ENCODE assay signal across 1 cellular context in the genomic region with DNA sequence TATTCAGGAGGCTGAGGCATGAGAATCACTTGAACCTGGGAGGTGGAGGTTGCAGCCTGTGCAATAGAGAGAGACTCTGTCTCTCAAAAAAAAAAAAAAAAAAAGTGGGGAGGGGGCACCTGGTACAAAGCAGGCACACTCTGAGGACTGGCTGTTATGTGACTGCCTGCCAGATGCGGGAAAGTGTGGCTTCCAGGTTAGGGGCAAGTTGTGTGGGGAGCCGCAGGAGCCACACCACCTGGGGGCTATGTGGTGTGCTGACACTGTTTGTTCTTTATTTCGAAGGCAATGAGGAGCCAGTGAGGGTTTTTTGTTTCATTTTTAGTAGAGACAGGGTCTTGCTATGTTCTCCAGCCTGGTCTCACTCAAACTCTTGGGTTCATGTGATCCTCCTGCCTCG.
TF ChIP-seq lines count a peak whose summit lies in the region.

No MANE protein-coding gene starts in this region.

TF ChIP-seq in GM12878, 131 proteins besides CTCF, POLR2A, EP300 and RAD21:
- TF ChIP-seq MXI1 (IDR thresholded peaks at IDR 0.05; ENCODE audit: low read depth, low read length) (no peak), PAX5 (IDR thresholded peaks at IDR 0.05; ENCODE audit: borderline replicate concordance, low read depth, low read length) (peak; percentile 37; the same call in 1 of the 2 replicates), SUZ12 (IDR thresholded peaks at IDR 0.05; ENCODE audit: unreplicated experiment) (no peak), ETV6 (conservative IDR thresholded peaks at IDR 0.05 in 1 of 2, IDR thresholded peaks at IDR 0.05 in 1 of 2; ENCODE audit: borderline replicate concordance in 1 of 2, low read depth in 1 of 2) (no peak), POLR2AphosphoS5 (IDR thresholded peaks at IDR 0.05; ENCODE audit: low read length) (peak; percentile 39; the same call in 1 of the 2 replicates), GATAD2B (conservative IDR thresholded peaks at IDR 0.05; ENCODE audit: low read depth) (no peak), CHD1 (IDR thresholded peaks at IDR 0.05; ENCODE audit: low read depth, low read length) (no peak), SP1 (IDR thresholded peaks at IDR 0.05; ENCODE audit: low read depth, low read length) (no peak), BHLHE40 (IDR thresholded peaks at IDR 0.05; ENCODE audit: borderline replicate concordance in 1 of 2, low read depth in 2 of 2, low read length in 1 of 2) (0 out of 4 replicates have a peak, but pooled peaks of 1 of the 2 experiments have one; percentile 19), RB1 (IDR thresholded peaks at IDR 0.05; ENCODE audit: borderline replicate concordance) (no peak), IKZF2 (IDR thresholded peaks at IDR 0.05) (peak in 1 of 2 experiments; percentile 57; a peak in 1 of 4 replicates), NBN (IDR thresholded peaks at IDR 0.05) (0 out of 2 replicates have a peak, but pooled peaks have one; percentile 19), ZNF384 (IDR thresholded peaks at IDR 0.05; ENCODE audit: borderline replicate concordance, low read depth, low read length) (peak; percentile 39; the same call in 1 of the 2 replicates), TCF12 (IDR thresholded peaks at IDR 0.05; ENCODE audit: low read depth, low read length) (0 out of 2 replicates have a peak, but pooled peaks have one; percentile 48), JUNB (IDR thresholded peaks at IDR 0.05) (no peak), EED (IDR thresholded peaks at IDR 0.05; ENCODE audit: low read depth) (0 out of 2 replicates have a peak, but pooled peaks have one; percentile 28)
- TF ChIP-seq, protein P1, sequence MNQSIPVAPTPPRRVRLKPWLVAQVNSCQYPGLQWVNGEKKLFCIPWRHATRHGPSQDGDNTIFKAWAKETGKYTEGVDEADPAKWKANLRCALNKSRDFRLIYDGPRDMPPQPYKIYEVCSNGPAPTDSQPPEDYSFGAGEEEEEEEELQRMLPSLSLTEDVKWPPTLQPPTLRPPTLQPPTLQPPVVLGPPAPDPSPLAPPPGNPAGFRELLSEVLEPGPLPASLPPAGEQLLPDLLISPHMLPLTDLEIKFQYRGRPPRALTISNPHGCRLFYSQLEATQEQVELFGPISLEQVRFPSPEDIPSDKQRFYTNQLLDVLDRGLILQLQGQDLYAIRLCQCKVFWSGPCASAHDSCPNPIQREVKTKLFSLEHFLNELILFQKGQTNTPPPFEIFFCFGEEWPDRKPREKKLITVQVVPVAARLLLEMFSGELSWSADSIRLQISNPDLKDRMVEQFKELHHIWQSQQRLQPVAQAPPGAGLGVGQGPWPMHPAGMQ (IDR thresholded peaks at IDR 0.05; ENCODE audit: borderline replicate concordance), result 0 out of 2 replicates have a peak, but pooled peaks have one; percentile 25
- TF ChIP-seq, protein P2, sequence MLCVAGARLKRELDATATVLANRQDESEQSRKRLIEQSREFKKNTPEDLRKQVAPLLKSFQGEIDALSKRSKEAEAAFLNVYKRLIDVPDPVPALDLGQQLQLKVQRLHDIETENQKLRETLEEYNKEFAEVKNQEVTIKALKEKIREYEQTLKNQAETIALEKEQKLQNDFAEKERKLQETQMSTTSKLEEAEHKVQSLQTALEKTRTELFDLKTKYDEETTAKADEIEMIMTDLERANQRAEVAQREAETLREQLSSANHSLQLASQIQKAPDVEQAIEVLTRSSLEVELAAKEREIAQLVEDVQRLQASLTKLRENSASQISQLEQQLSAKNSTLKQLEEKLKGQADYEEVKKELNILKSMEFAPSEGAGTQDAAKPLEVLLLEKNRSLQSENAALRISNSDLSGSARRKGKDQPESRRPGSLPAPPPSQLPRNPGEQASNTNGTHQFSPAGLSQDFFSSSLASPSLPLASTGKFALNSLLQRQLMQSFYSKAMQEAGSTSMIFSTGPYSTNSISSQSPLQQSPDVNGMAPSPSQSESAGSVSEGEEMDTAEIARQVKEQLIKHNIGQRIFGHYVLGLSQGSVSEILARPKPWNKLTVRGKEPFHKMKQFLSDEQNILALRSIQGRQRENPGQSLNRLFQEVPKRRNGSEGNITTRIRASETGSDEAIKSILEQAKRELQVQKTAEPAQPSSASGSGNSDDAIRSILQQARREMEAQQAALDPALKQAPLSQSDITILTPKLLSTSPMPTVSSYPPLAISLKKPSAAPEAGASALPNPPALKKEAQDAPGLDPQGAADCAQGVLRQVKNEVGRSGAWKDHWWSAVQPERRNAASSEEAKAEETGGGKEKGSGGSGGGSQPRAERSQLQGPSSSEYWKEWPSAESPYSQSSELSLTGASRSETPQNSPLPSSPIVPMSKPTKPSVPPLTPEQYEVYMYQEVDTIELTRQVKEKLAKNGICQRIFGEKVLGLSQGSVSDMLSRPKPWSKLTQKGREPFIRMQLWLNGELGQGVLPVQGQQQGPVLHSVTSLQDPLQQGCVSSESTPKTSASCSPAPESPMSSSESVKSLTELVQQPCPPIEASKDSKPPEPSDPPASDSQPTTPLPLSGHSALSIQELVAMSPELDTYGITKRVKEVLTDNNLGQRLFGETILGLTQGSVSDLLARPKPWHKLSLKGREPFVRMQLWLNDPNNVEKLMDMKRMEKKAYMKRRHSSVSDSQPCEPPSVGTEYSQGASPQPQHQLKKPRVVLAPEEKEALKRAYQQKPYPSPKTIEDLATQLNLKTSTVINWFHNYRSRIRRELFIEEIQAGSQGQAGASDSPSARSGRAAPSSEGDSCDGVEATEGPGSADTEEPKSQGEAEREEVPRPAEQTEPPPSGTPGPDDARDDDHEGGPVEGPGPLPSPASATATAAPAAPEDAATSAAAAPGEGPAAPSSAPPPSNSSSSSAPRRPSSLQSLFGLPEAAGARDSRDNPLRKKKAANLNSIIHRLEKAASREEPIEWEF (IDR thresholded peaks at IDR 0.05; ENCODE audit: insufficient replicate concordance, low read depth, low read length), result no peak
- TF ChIP-seq, protein P3, sequence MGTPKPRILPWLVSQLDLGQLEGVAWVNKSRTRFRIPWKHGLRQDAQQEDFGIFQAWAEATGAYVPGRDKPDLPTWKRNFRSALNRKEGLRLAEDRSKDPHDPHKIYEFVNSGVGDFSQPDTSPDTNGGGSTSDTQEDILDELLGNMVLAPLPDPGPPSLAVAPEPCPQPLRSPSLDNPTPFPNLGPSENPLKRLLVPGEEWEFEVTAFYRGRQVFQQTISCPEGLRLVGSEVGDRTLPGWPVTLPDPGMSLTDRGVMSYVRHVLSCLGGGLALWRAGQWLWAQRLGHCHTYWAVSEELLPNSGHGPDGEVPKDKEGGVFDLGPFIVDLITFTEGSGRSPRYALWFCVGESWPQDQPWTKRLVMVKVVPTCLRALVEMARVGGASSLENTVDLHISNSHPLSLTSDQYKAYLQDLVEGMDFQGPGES (IDR thresholded peaks at IDR 0.05), result no peak
- TF ChIP-seq, protein P4, sequence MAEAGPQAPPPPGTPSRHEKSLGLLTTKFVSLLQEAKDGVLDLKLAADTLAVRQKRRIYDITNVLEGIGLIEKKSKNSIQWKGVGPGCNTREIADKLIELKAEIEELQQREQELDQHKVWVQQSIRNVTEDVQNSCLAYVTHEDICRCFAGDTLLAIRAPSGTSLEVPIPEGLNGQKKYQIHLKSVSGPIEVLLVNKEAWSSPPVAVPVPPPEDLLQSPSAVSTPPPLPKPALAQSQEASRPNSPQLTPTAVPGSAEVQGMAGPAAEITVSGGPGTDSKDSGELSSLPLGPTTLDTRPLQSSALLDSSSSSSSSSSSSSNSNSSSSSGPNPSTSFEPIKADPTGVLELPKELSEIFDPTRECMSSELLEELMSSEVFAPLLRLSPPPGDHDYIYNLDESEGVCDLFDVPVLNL (IDR thresholded peaks at IDR 0.05; ENCODE audit: low read depth, low read length), result no peak
- TF ChIP-seq, protein P5, sequence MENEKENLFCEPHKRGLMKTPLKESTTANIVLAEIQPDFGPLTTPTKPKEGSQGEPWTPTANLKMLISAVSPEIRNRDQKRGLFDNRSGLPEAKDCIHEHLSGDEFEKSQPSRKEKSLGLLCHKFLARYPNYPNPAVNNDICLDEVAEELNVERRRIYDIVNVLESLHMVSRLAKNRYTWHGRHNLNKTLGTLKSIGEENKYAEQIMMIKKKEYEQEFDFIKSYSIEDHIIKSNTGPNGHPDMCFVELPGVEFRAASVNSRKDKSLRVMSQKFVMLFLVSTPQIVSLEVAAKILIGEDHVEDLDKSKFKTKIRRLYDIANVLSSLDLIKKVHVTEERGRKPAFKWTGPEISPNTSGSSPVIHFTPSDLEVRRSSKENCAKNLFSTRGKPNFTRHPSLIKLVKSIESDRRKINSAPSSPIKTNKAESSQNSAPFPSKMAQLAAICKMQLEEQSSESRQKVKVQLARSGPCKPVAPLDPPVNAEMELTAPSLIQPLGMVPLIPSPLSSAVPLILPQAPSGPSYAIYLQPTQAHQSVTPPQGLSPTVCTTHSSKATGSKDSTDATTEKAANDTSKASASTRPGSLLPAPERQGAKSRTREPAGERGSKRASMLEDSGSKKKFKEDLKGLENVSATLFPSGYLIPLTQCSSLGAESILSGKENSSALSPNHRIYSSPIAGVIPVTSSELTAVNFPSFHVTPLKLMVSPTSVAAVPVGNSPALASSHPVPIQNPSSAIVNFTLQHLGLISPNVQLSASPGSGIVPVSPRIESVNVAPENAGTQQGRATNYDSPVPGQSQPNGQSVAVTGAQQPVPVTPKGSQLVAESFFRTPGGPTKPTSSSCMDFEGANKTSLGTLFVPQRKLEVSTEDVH (IDR thresholded peaks at IDR 0.05; ENCODE audit: low read depth, partially characterized antibody), result no peak
- TF ChIP-seq, protein P6, sequence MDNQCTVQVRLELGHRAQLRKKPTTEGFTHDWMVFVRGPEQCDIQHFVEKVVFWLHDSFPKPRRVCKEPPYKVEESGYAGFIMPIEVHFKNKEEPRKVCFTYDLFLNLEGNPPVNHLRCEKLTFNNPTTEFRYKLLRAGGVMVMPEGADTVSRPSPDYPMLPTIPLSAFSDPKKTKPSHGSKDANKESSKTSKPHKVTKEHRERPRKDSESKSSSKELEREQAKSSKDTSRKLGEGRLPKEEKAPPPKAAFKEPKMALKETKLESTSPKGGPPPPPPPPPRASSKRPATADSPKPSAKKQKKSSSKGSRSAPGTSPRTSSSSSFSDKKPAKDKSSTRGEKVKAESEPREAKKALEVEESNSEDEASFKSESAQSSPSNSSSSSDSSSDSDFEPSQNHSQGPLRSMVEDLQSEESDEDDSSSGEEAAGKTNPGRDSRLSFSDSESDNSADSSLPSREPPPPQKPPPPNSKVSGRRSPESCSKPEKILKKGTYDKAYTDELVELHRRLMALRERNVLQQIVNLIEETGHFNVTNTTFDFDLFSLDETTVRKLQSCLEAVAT (IDR thresholded peaks at IDR 0.05), result 0 out of 2 replicates have a peak, but pooled peaks have one; percentile 9
